In the genomic region with DNA sequence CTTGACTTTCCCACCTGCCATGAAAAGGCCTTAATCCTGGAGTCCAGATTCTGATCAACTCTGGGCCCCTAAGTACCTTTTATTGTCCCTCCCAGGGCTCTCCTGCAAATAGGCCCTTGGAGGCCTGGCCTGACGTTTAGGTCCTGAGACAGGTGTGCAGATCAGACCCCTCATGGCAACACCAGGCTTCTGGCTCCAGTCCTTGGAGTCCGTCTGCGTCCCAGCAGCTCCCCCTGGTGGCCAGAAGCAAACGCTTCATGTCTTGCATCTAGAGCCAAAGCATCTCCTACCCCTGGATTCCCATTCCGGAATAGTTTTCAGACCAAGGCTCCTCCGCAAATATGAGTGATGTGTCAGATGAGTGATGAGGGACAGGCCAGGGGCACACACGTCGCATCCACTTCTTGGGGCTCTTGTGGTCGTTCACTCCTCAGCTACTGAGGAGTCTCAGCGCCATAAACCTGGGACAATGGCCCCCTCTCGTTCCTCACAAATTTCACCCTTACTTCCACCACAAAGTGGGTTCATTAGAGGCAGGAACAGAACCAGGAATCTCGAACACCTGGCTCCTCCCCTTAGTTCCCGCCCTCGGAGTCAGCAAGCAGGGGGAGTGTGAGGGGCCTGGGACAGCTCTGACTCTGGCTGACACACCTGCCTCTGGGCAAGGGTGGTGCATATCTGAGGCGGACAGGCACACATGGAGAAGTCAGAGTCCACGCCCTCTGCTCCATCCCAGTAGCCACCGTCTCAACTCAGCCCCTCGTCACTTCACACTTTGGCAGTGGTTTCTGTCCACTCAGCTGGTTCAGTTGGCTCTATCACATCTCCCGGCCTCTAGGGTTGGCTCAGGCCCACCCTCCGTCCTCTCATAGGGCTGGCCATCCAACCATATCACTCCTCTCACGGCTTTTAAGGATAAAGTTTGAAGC, we compare ENCODE assay signal across 8 cellular contexts.
DNase-seq lines count a peak whose midpoint lies in the region; FAIRE-seq and TF ChIP-seq lines count a peak whose summit lies in the region.

No MANE protein-coding gene starts in this region.

- H3K27me3 Mint-ChIP-seq in glutamatergic neuron (ENCODE audit: unreplicated experiment) (peaks cover 1% of the 10 kb centered on the region), type B pancreatic cell (no peaks in the 10 kb centered on the region)

- peaks cover 3% of the 10 kb centered on the region for H3K9me3 ChIP-seq in trophoblast cell (ENCODE audit: insufficient read depth, low read depth, low read length)

- H3K9me3 Mint-ChIP-seq in glutamatergic neuron (ENCODE audit: unreplicated experiment) (no peaks in the 10 kb centered on the region), type B pancreatic cell (no peaks in the 10 kb centered on the region)

- no peak overlapping the region for H4K12ac ChIP-seq in trophoblast cell (ENCODE audit: low read depth, low read length)

- peak; percentile 97 for TF ChIP-seq CTCF in glutamatergic neuron (IDR thresholded peaks at IDR 0.05; ENCODE audit: partially characterized antibody, unreplicated experiment)
- TF ChIP-seq CTCF in type B pancreatic cell (conservative IDR thresholded peaks at IDR 0.05) = peak; percentile 96

- no peak overlapping the region for H2AK5ac ChIP-seq in trophoblast cell (ENCODE audit: low read length)

- no peak overlapping the region for H2BK5ac ChIP-seq in trophoblast cell (ENCODE audit: low read depth, low read length, poor library complexity)

- FAIRE-seq in GM18507 (lab: Jason Lieb, UNC) = peak; percentile 80

- no peak overlapping the region for H3K27ac ChIP-seq in trophoblast cell (ENCODE audit: low read depth, low read length)

- no CpG with 5 or more reads among the region's 21 CpGs for WGBS in trophoblast cell (ENCODE audit: extremely low coverage, insufficient coverage, insufficient read length)

- H3K79me1 ChIP-seq in trophoblast cell (ENCODE audit: low read length) = no peaks in the 10 kb centered on the region

- DNase-seq in 8988T = peak; percentile 80
- DNase-seq in GM18507 (ENCODE audit: extremely low spot score, insufficient read length, low read depth) = peak; percentile 62
- DNase-seq in NCI-H1105 (lab: John Stamatoyannopoulos, UW) = peak; percentile 89
- DNase-seq in SKM-1 treated with dmso at 0.1 percent for 144 hours (lab: John Stamatoyannopoulos, UW; ENCODE audit: unreplicated experiment) = peak; percentile 2
- peak; percentile 82 for DNase-seq in activated naive CD4-positive, alpha-beta T cell treated with anti-CD3 and anti-CD28 coated beads, Interleukin-2, amount 50 U/mL, for 16 hours
- peak; percentile 92 for DNase-seq in glutamatergic neuron
- DNase-seq in trophoblast cell = peak; percentile 80 to 89
- peak; percentile 83 for DNase-seq in type B pancreatic cell (ENCODE audit: extremely low spot score, unreplicated experiment)

- no peaks in the 10 kb centered on the region for H3K36me3 ChIP-seq in trophoblast cell (ENCODE audit: control insufficient read depth in 1 of 2, insufficient read depth in 2 of 2, low read length in 2 of 2)

- no peak overlapping the region for H3K18ac ChIP-seq in trophoblast cell (ENCODE audit: low read length)

- H3K27me3 ChIP-seq in trophoblast cell (ENCODE audit: insufficient read depth, low read length) = no peaks in the 10 kb centered on the region

- H3K79me2 ChIP-seq in trophoblast cell (ENCODE audit: control insufficient read depth, insufficient read depth, low read length, poor library complexity) = no peaks in the 10 kb centered on the region

- H3K4ac ChIP-seq in trophoblast cell (ENCODE audit: low read depth, low read length) = no peak overlapping the region

- H2AFZ ChIP-seq in trophoblast cell (ENCODE audit: insufficient read depth, low read length, poor library complexity) = no peak overlapping the region

- H3K23ac ChIP-seq in trophoblast cell (ENCODE audit: low read length) = no peak overlapping the region

- H3K36me3 Mint-ChIP-seq in glutamatergic neuron (ENCODE audit: unreplicated experiment) = no peaks in the 10 kb centered on the region
- H3K36me3 Mint-ChIP-seq in type B pancreatic cell = no peaks in the 10 kb centered on the region

- no peak overlapping the region for H4K91ac ChIP-seq in trophoblast cell (ENCODE audit: low read depth, low read length)

- no peak overlapping the region for H2BK120ac ChIP-seq in trophoblast cell (ENCODE audit: insufficient read depth, low read length, poor library complexity)

- H3K27ac Mint-ChIP-seq in glutamatergic neuron (ENCODE audit: unreplicated experiment) (no peak overlapping the region), type B pancreatic cell (peak overlapping the region; percentile 9)

- no peak overlapping the region for H3K9ac ChIP-seq in trophoblast cell (ENCODE audit: low read length)

- H3K4me2 ChIP-seq in trophoblast cell (ENCODE audit: low read length) = no peak overlapping the region

- no peak overlapping the region for H2BK12ac ChIP-seq in trophoblast cell (ENCODE audit: low read length)

- H3K4me1 Mint-ChIP-seq in glutamatergic neuron (ENCODE audit: low read depth, unreplicated experiment) (peaks cover 11% of the 10 kb centered on the region), type B pancreatic cell (ENCODE audit: unreplicated experiment) (peaks cover 28% of the 10 kb centered on the region)

- no peaks in the 10 kb centered on the region for H3K4me1 ChIP-seq in trophoblast cell (ENCODE audit: control insufficient read depth in 1 of 2, insufficient read depth in 2 of 2, low read length in 2 of 2)

- H4K8ac ChIP-seq in trophoblast cell (ENCODE audit: low read depth, low read length) = no peak overlapping the region

- H3K4me3 Mint-ChIP-seq in glutamatergic neuron (ENCODE audit: unreplicated experiment) (no peak overlapping the region), type B pancreatic cell (no peak overlapping the region)

- no peak overlapping the region for H3K14ac ChIP-seq in trophoblast cell (ENCODE audit: low read length)

- no peak overlapping the region for H3K4me3 ChIP-seq in trophoblast cell (ENCODE audit: low read depth, low read length)

Comparison
In these comparisons a context has a peak if more than half of its experiments do, and no peak if none do; other contexts are left out.
1. DNase-seq: peak in every context shown above with its lines; median percentile 92 in glutamatergic neuron; 89 in NCI-H1105; 84 in trophoblast cell; 83 in type B pancreatic cell; 82 in activated naive CD4-positive, alpha-beta T cell treated with anti-CD3 and anti-CD28 coated beads, Interleukin-2, amount 50 U/mL, for 16 hours; 80 in 8988T; 62 in GM18507; 2 in SKM-1 treated with dmso at 0.1 percent for 144 hours.